8 cellular contexts compared by ENCODE assay signal in genomic region chr9:107425110-107426025, GRCh38.
A peak's percentile ranks its signal among the peaks of the same experiment; 100 is the strongest.
DNase-seq lines count a peak whose midpoint lies in the region; ATAC-seq lines count a peak whose summit lies in the region.

No MANE protein-coding gene starts in this region.

- H3K36me3 Mint-ChIP-seq in immature natural killer cell = no peaks in the 10 kb centered on the region

- no peak overlapping the region for H3K27ac Mint-ChIP-seq in immature natural killer cell

- no peaks in the 10 kb centered on the region for H3K79me2 ChIP-seq in ACC112 (ENCODE audit: control insufficient read depth, insufficient read depth, low read length, unreplicated experiment)

- ATAC-seq in HG03432 (IDR thresholded peaks at IDR 0.05; ENCODE audit: unreplicated experiment) (peak; percentile 95), GM18873 (IDR thresholded peaks at IDR 0.05; ENCODE audit: low FRiP score, unreplicated experiment) (no peak)

- peaks cover 0 to 11% (median 3%) of the 10 kb centered on the region in 3 donors for H3K27me3 Mint-ChIP-seq in immature natural killer cell (ENCODE audit: low read depth in 3 of 3)

- peak overlapping the region; percentile 38 for H3K4me3 ChIP-seq in ACC112 (ENCODE audit: low read depth, low read length)

- H3K9me3 Mint-ChIP-seq in immature natural killer cell = no peaks in the 10 kb centered on the region

- peaks cover 5% of the 10 kb centered on the region for H3K4me1 ChIP-seq in ACC112 (ENCODE audit: control insufficient read depth, insufficient read depth, low read length, unreplicated experiment)

- H3K4me1 Mint-ChIP-seq in immature natural killer cell = peaks cover 8% of the 10 kb centered on the region in 2 donors

- H3K4me3 Mint-ChIP-seq in immature natural killer cell = peak overlapping the region; percentile 50 to 62 (median 57)

- H2AFZ ChIP-seq in ACC112 (ENCODE audit: low read length, unreplicated experiment) = peak overlapping the region; percentile 92

- no peaks in the 10 kb centered on the region for H3K36me3 ChIP-seq in ACC112 (ENCODE audit: insufficient read depth, low read length)

- peak overlapping the region; percentile 26; the same call in 1 of the 2 replicates for H3K27ac ChIP-seq in ACC112 (ENCODE audit: low read depth, low read length)

- H3K27me3 ChIP-seq in ACC112 (ENCODE audit: insufficient read depth, low read length) = no peaks in the 10 kb centered on the region

- DNase-seq in GM19238 (ENCODE audit: insufficient read length, low spot score) (peak; percentile 29), UCSD-AML1 (lab: John Stamatoyannopoulos, UW; ENCODE audit: unreplicated experiment) (peak; percentile 14), brain pericyte (ENCODE audit: low read depth, low spot score) (peak; percentile 10), immature natural killer cell (peak; percentile 12 to 45 (median 29)), smooth muscle cell of the brain vasculature (ENCODE audit: low read depth, low spot score) (peak; percentile 24)
